In genomic region chr21:37278199-37278598, GRCh38 we compare ENCODE assay signal across 2 cellular contexts.
"Had no signal": no experiment of that assay in that cellular context is flagged by ENCODE, and none has a peak within 500 bp of the region (broad histone marks: within the 10 kb centered on the region; RNA-seq: fewer than 3 reads in every experiment).

No MANE protein-coding gene starts in this region.

- DNase-seq: GDM1 had no signal

- H3K4me3 ChIP-seq: GM12878 had no signal

- ATAC-seq: GM12878 had no signal
